ENCODE assay signal across 8 cellular contexts in the genomic region with DNA sequence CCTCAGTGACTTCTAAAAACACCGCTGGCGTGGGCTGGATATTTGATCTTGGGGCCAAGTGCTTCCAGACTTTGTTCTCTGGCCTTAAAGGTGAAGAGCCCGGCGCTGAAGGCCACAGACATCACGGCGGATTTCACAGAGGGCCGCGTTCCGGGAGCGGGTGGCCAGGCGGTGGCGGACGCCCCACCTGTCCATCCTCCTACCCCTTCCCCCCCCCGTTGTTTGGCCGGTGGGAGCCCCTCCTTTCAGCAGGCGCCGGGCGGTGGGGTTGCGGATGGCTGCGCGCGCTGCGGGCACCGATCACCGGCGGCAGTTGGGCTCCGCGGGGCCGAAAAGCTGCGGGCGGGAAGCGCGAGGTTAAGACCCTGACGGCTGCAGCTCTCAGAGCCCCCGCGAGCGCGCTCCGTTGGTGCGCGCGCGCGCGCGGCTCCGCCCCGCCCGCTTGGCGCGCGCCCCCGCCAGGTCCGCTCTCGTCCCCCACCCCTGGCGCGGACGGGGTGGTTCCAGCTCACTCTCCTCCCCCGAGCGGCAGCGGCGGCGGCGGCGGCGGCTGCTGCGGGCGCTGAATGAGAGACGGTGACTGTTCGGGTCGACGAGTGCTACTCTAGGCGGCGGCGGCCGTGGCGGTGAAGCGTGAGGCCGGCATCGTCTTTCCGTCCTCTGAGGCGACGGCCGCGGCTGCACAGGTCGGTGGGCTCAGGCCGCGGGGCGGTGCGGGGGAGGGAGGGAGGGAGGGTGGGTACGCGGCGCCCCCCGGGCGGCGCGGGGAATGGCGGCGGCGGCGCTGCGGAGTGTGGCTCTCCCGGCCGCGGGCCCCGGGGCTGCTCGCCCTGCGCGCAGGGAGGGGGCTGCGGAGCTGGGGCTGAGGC. TPM values are rescaled to one million over a fixed set of nuclear protein-coding genes. Genes with fewer than 3 reads are reported as not detected.
DNase-seq lines count a peak whose midpoint lies in the region; ATAC-seq and TF ChIP-seq lines count a peak whose summit lies in the region.

A gene with protein sequence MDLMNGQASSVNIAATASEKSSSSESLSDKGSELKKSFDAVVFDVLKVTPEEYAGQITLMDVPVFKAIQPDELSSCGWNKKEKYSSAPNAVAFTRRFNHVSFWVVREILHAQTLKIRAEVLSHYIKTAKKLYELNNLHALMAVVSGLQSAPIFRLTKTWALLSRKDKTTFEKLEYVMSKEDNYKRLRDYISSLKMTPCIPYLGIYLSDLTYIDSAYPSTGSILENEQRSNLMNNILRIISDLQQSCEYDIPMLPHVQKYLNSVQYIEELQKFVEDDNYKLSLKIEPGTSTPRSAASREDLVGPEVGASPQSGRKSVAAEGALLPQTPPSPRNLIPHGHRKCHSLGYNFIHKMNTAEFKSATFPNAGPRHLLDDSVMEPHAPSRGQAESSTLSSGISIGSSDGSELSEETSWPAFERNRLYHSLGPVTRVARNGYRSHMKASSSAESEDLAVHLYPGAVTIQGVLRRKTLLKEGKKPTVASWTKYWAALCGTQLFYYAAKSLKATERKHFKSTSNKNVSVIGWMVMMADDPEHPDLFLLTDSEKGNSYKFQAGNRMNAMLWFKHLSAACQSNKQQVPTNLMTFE (plus strand): TSS at position 511 of the 869 bp plus-strand sequence. CDS start 51,521 bp downstream, outside the sequence.

- intact Hi-C loops in CD14-positive monocyte (cut with micrococcal nuclease): no loop called here

- H3K4me1 ChIP-seq in NT2/D1 (ENCODE audit: insufficient read depth, insufficient read length) (no peaks in the 10 kb centered on the region), esophagus (ENCODE audit: control insufficient read depth in 2 of 2, insufficient read depth in 2 of 2, low read length in 1 of 2) (no peaks in the 10 kb centered on the region), muscle layer of colon (ENCODE audit: insufficient read depth, low read length) (peaks cover 12% of the 10 kb centered on the region)

- H3K9me3 ChIP-seq in NT2/D1 (ENCODE audit: insufficient read depth, low read length): no peaks in the 10 kb centered on the region
- no peaks in the 10 kb centered on the region for H3K9me3 ChIP-seq in esophagus (ENCODE audit: control insufficient read depth in 2 of 2, insufficient read depth in 1 of 2, low read depth in 1 of 2, low read length in 1 of 2)
- no peaks in the 10 kb centered on the region for H3K9me3 ChIP-seq in muscle layer of colon (ENCODE audit: low read length)

- peak within 1 kb of the TSS; percentile 89 to 92 for H3K4me3 Mint-ChIP-seq in CD14-positive monocyte
- peak within 1 kb of the TSS; percentile 85 for H3K4me3 Mint-ChIP-seq in activated T-cell treated with anti-CD3 and anti-CD28 coated beads, Interleukin-2, amount 50 U/mL, for 4 hours
- H3K4me3 Mint-ChIP-seq in stimulated activated effector memory CD8-positive, alpha-beta T cell treated with anti-CD3 and anti-CD28 coated beads, Interleukin-12 subunit alpha, Interleukin-12 subunit beta, amount 100 ng/mL, for 72 hours: peak within 1 kb of the TSS; percentile 63

- peaks cover 10% of the 10 kb centered on the region for H3K4me1 Mint-ChIP-seq in CD14-positive monocyte
- H3K4me1 Mint-ChIP-seq in activated T-cell treated with anti-CD3 and anti-CD28 coated beads, Interleukin-2, amount 50 U/mL, for 4 hours (ENCODE audit: low read depth): peaks cover 22% of the 10 kb centered on the region
- H3K4me1 Mint-ChIP-seq in stimulated activated effector memory CD8-positive, alpha-beta T cell treated with anti-CD3 and anti-CD28 coated beads, Interleukin-12 subunit alpha, Interleukin-12 subunit beta, amount 100 ng/mL, for 72 hours: peaks cover 4% of the 10 kb centered on the region

- 1 to 2% methylated on average over 91 to 110 of the region's 110 CpGs for WGBS in esophagus, 2 donors

- ATAC-seq in GM19351 (IDR thresholded peaks at IDR 0.05; ENCODE audit: unreplicated experiment) (peak; percentile 69), HG03469 (IDR thresholded peaks at IDR 0.05; ENCODE audit: unreplicated experiment) (peak; percentile 61)
- ATAC-seq in activated T-cell treated with anti-CD3 and anti-CD28 coated beads, Interleukin-2, amount 50 U/mL, for 4 hours: peak; percentile 87 to 91
- ATAC-seq in stimulated activated effector memory CD8-positive, alpha-beta T cell treated with anti-CD3 and anti-CD28 coated beads, Interleukin-12 subunit alpha, Interleukin-12 subunit beta, amount 100 ng/mL, for 72 hours: peak; percentile 90

- H3K27me3 Mint-ChIP-seq in CD14-positive monocyte (ENCODE audit: low read depth in 3 of 3): peaks cover 0 to 4% (median 2%) of the 10 kb centered on the region in 3 donors
- peaks cover 4% of the 10 kb centered on the region for H3K27me3 Mint-ChIP-seq in activated T-cell treated with anti-CD3 and anti-CD28 coated beads, Interleukin-2, amount 50 U/mL, for 4 hours (ENCODE audit: low read depth)

- DNase-seq in CD14-positive monocyte (ENCODE audit: low spot score) (peak; percentile 53), NT2/D1 (ENCODE audit: low read depth, low spot score) (peak; percentile 58)
- DNase-seq in activated T-cell treated with anti-CD3 and anti-CD28 coated beads, Interleukin-2, amount 50 U/mL, for 4 hours: peak; percentile 65
- DNase-seq in stimulated activated effector memory CD8-positive, alpha-beta T cell treated with anti-CD3 and anti-CD28 coated beads, Interleukin-12 subunit alpha, Interleukin-12 subunit beta, amount 100 ng/mL, for 72 hours (ENCODE audit: low spot score in 2 of 2): peak; percentile 15 to 49

- TF ChIP-seq CTCF in CD14-positive monocyte (IDR thresholded peaks at IDR 0.05): no peak

- no peaks in the 10 kb centered on the region for H3K36me3 Mint-ChIP-seq in CD14-positive monocyte
- no peaks in the 10 kb centered on the region for H3K36me3 Mint-ChIP-seq in activated T-cell treated with anti-CD3 and anti-CD28 coated beads, Interleukin-2, amount 50 U/mL, for 4 hours (ENCODE audit: insufficient read depth)
- H3K36me3 Mint-ChIP-seq in stimulated activated effector memory CD8-positive, alpha-beta T cell treated with anti-CD3 and anti-CD28 coated beads, Interleukin-12 subunit alpha, Interleukin-12 subunit beta, amount 100 ng/mL, for 72 hours: no peaks in the 10 kb centered on the region

- peak within 1 kb of the TSS; percentile 92 to 94 for H3K27ac ChIP-seq in esophagus (ENCODE audit: low read depth in 2 of 2, low read length in 1 of 2)
- peak within 1 kb of the TSS; percentile 71 for H3K27ac ChIP-seq in muscle layer of colon (ENCODE audit: low read depth, low read length)

- H3K4me3 ChIP-seq in NT2/D1 (ENCODE audit: insufficient read length, low read depth): peak within 1 kb of the TSS; percentile 58
- H3K4me3 ChIP-seq in esophagus (ENCODE audit: low read depth in 1 of 2, low read length in 2 of 2): peak within 1 kb of the TSS; percentile 84 to 88
- peak within 1 kb of the TSS; percentile 74 to 86 for H3K4me3 ChIP-seq in muscle layer of colon (ENCODE audit: low read depth in 1 of 2, low read length in 2 of 2)

- H3K36me3 ChIP-seq in NT2/D1 (ENCODE audit: insufficient read depth, insufficient read length, low read length) (peaks cover 3% of the 10 kb centered on the region), esophagus (ENCODE audit: control insufficient read depth in 2 of 2, insufficient read depth in 2 of 2, low read length in 1 of 2) (no peaks in the 10 kb centered on the region), muscle layer of colon (ENCODE audit: insufficient read depth, low read length) (no peaks in the 10 kb centered on the region)

- H3K27me3 ChIP-seq in NT2/D1 (ENCODE audit: insufficient read depth, insufficient read length): peaks cover 4% of the 10 kb centered on the region
- H3K27me3 ChIP-seq in esophagus (ENCODE audit: control insufficient read depth in 1 of 2, insufficient read depth in 2 of 2, low read length in 2 of 2): no peaks in the 10 kb centered on the region
- no peaks in the 10 kb centered on the region for H3K27me3 ChIP-seq in muscle layer of colon (ENCODE audit: control insufficient read depth in 1 of 2, insufficient read depth in 2 of 2, low read length in 2 of 2)

- H3K9ac ChIP-seq in NT2/D1 (ENCODE audit: insufficient read length, low read depth) (peak within 1 kb of the TSS; percentile 84), muscle layer of colon (ENCODE audit: low read length) (peak within 1 kb of the TSS; percentile 44)

- H3K9me3 Mint-ChIP-seq in CD14-positive monocyte: peaks cover 0 to 2% (median 0%) of the 10 kb centered on the region in 7 donors
- no peaks in the 10 kb centered on the region for H3K9me3 Mint-ChIP-seq in activated T-cell treated with anti-CD3 and anti-CD28 coated beads, Interleukin-2, amount 50 U/mL, for 4 hours
- no peaks in the 10 kb centered on the region for H3K9me3 Mint-ChIP-seq in stimulated activated effector memory CD8-positive, alpha-beta T cell treated with anti-CD3 and anti-CD28 coated beads, Interleukin-12 subunit alpha, Interleukin-12 subunit beta, amount 100 ng/mL, for 72 hours

- H3K27ac Mint-ChIP-seq in CD14-positive monocyte: peak within 1 kb of the TSS in 5 of 7 donors; percentile 81 to 86 (median 82)
- no peak within 1 kb of the TSS for H3K27ac Mint-ChIP-seq in stimulated activated effector memory CD8-positive, alpha-beta T cell treated with anti-CD3 and anti-CD28 coated beads, Interleukin-12 subunit alpha, Interleukin-12 subunit beta, amount 100 ng/mL, for 72 hours

RNA-seq across cellular contexts. Expression of the gene that starts here (rescaled TPM):
- 1 to 10 TPM; 2.3 to 4.2 TPM for polyA plus RNA-seq in CD14-positive monocyte
- total RNA-seq in activated T-cell treated with anti-CD3 and anti-CD28 coated beads, Interleukin-2, amount 50 U/mL, for 4 hours: 1 to 10 TPM; 1.1 to 2.2 (median 1.8) TPM
- polyA plus RNA-seq in esophagus: 1 to 10 TPM; 7.6 to 8.6 TPM

Comparison
In these comparisons a context has a peak if more than half of its experiments do, and no peak if none do; other contexts are left out.
1. Peak in every context shown above with its lines: DNase-seq, ATAC-seq, H3K4me3 ChIP-seq and H3K27ac ChIP-seq.